14 cellular contexts compared by ENCODE assay signal in genomic region chr6:158640519-158640918, GRCh38. TPM values are rescaled to one million over a fixed set of nuclear protein-coding genes. Genes with fewer than 3 reads are reported as not detected.
DNase-seq lines count a peak whose midpoint lies in the region; ATAC-seq and TF ChIP-seq lines count a peak whose summit lies in the region.
"Had no signal": no experiment of that assay in that cellular context is flagged by ENCODE, and none has a peak within 500 bp of the region (broad histone marks: within the 10 kb centered on the region; RNA-seq: fewer than 3 reads in every experiment).

No MANE protein-coding gene starts in this region.

- H3K27me3 ChIP-seq in endodermal cell (ENCODE audit: control insufficient read depth, insufficient read depth, low read length, poor library complexity, severe bottlenecking), result no peaks in the 10 kb centered on the region
- H3K27me3 ChIP-seq in gastrocnemius medialis, result no peaks in the 10 kb centered on the region
- no peaks in the 10 kb centered on the region for H3K27me3 ChIP-seq in gastroesophageal sphincter
- H3K27me3 ChIP-seq: ovary, transverse colon had no signal

- TF ChIP-seq EP300 in gastroesophageal sphincter (IDR thresholded peaks at IDR 0.05), result no peak

- DNase-seq in activated CD4-positive, alpha-beta T cell treated with anti-CD3 and anti-CD28 coated beads, Interleukin-2, amount 10 ng/mL, durations not matched to agents 7 days and 5 days, result no peak
- no peak for DNase-seq in activated CD4-positive, alpha-beta T cell treated with anti-CD3 and anti-CD28 coated beads for 1 hour
- DNase-seq in activated CD4-positive, alpha-beta memory T cell treated with anti-CD3 and anti-CD28 coated beads, Interleukin-2, amount 10 ng/mL, durations not matched to agents 7 days and 5 days, result no peak
- peak; percentile 45 for DNase-seq in endodermal cell
- DNase-seq in gastrocnemius medialis, result peak in 1 of 2 donors; percentile 11
- DNase-seq in DMS153 (lab: John Stamatoyannopoulos, UW), result no peak
- no peak for DNase-seq in NCI-H1105 treated with DMSO at 0.1 percent for 48 hours (lab: John Stamatoyannopoulos, UW)
- DNase-seq: activated CD4-positive, alpha-beta T cell treated with anti-CD3 and anti-CD28 coated beads for 4 hours; NCI-H2227 treated with DMSO at 0.1 percent for 48 hours; transverse colon had no signal

- intact Hi-C loops in gastrocnemius medialis (cut with DNase I; ENCODE audit: low total_unique reads), result loop anchor here (5.0 to 10.0 kb wide), 3 partner anchors 596 to 1818 kb away; no protein-coding TSS in a partner anchor

- no peak overlapping the region for H3K27ac ChIP-seq in endodermal cell (ENCODE audit: low read depth, low read length)
- peak overlapping the region; percentile 97 to 100 (median 98) for H3K27ac ChIP-seq in gastrocnemius medialis
- no peak overlapping the region for H3K27ac ChIP-seq in gastroesophageal sphincter
- H3K27ac ChIP-seq: ovary, transverse colon had no signal

- H3K36me3 ChIP-seq in endodermal cell (ENCODE audit: control insufficient read depth, insufficient read depth, low read length), result peaks cover 47% of the 10 kb centered on the region
- peaks cover 0 to 16% of the 10 kb centered on the region in 2 donors for H3K36me3 ChIP-seq in gastrocnemius medialis
- peaks cover 0 to 22% of the 10 kb centered on the region in 2 donors for H3K36me3 ChIP-seq in gastroesophageal sphincter
- H3K36me3 ChIP-seq: ovary had no signal

- H3K9me3 Mint-ChIP-seq in activated CD4-positive, alpha-beta T cell treated with anti-CD3 and anti-CD28 coated beads, Interleukin-2, amount 10 ng/mL, durations not matched to agents 7 days and 5 days, result no peaks in the 10 kb centered on the region
- H3K9me3 Mint-ChIP-seq in activated CD4-positive, alpha-beta memory T cell treated with anti-CD3 and anti-CD28 coated beads, Interleukin-2, amount 10 ng/mL, durations not matched to agents 7 days and 5 days, result no peaks in the 10 kb centered on the region
- H3K9me3 Mint-ChIP-seq in endodermal cell, result no peaks in the 10 kb centered on the region
- H3K9me3 Mint-ChIP-seq: dendritic cell treated with granulocyte-macrophage colony-stimulating factor and Interleukin-4, amounts not matched to agents 40 ng/mL and 50 ng/mL, for 4 days had no signal

- peaks cover 3% of the 10 kb centered on the region for H3K4me1 ChIP-seq in endodermal cell (ENCODE audit: control insufficient read depth, insufficient read depth, low read length)
- H3K4me1 ChIP-seq in gastrocnemius medialis, result peaks cover 55 to 66% of the 10 kb centered on the region in 2 donors
- peaks cover 9 to 66% (median 10%) of the 10 kb centered on the region in 3 donors for H3K4me1 ChIP-seq in gastroesophageal sphincter

- peaks cover 68% of the 10 kb centered on the region for H3K36me3 Mint-ChIP-seq in activated CD4-positive, alpha-beta T cell treated with anti-CD3 and anti-CD28 coated beads, Interleukin-2, amount 10 ng/mL, durations not matched to agents 7 days and 5 days (ENCODE audit: low read depth)
- peaks cover 68% of the 10 kb centered on the region for H3K36me3 Mint-ChIP-seq in activated CD4-positive, alpha-beta memory T cell treated with anti-CD3 and anti-CD28 coated beads, Interleukin-2, amount 10 ng/mL, durations not matched to agents 7 days and 5 days (ENCODE audit: low read depth)
- H3K36me3 Mint-ChIP-seq in endodermal cell (ENCODE audit: low read depth), result peaks cover 32% of the 10 kb centered on the region

- H3K4me1 Mint-ChIP-seq in activated CD4-positive, alpha-beta T cell treated with anti-CD3 and anti-CD28 coated beads, Interleukin-2, amount 10 ng/mL, durations not matched to agents 7 days and 5 days, result peaks cover 67% of the 10 kb centered on the region
- peaks cover 69% of the 10 kb centered on the region for H3K4me1 Mint-ChIP-seq in activated CD4-positive, alpha-beta memory T cell treated with anti-CD3 and anti-CD28 coated beads, Interleukin-2, amount 10 ng/mL, durations not matched to agents 7 days and 5 days
- H3K4me1 Mint-ChIP-seq in endodermal cell, result peaks cover 43% of the 10 kb centered on the region

- ATAC-seq in gastrocnemius medialis, result no peak
- ATAC-seq in gastroesophageal sphincter, result no peak

- TF ChIP-seq POLR2A in gastrocnemius medialis (IDR thresholded peaks at IDR 0.05), result no peak
- TF ChIP-seq POLR2A in gastroesophageal sphincter (IDR thresholded peaks at IDR 0.05), result no peak

- peak overlapping the region; percentile 17 for H3K4me3 Mint-ChIP-seq in activated CD4-positive, alpha-beta T cell treated with anti-CD3 and anti-CD28 coated beads, Interleukin-2, amount 10 ng/mL, durations not matched to agents 7 days and 5 days
- peak overlapping the region; percentile 36 for H3K4me3 Mint-ChIP-seq in activated CD4-positive, alpha-beta memory T cell treated with anti-CD3 and anti-CD28 coated beads, Interleukin-2, amount 10 ng/mL, durations not matched to agents 7 days and 5 days
- peak overlapping the region; percentile 0 for H3K4me3 Mint-ChIP-seq in endodermal cell
- H3K4me3 Mint-ChIP-seq: dendritic cell treated with granulocyte-macrophage colony-stimulating factor and Interleukin-4, amounts not matched to agents 40 ng/mL and 50 ng/mL, for 4 days had no signal

- H3K9me3 ChIP-seq in endodermal cell (ENCODE audit: control insufficient read depth, low read length) (no peaks in the 10 kb centered on the region), gastrocnemius medialis (no peaks in the 10 kb centered on the region), gastroesophageal sphincter (no peaks in the 10 kb centered on the region)
- H3K9me3 ChIP-seq: ovary, transverse colon had no signal

- 92 to 100% methylated on average over 1 to 2 of the region's 2 CpGs for WGBS in endodermal cell (ENCODE audit: insufficient coverage in 1 of 2, insufficient read length in 1 of 2), 2 experiments
- 75 to 100% methylated on average over 1 to 2 of the region's 2 CpGs for WGBS in gastroesophageal sphincter (ENCODE audit: low coverage in 1 of 2), 2 donors

- H3K27me3 Mint-ChIP-seq in activated CD4-positive, alpha-beta T cell treated with anti-CD3 and anti-CD28 coated beads, Interleukin-2, amount 10 ng/mL, durations not matched to agents 7 days and 5 days, result no peaks in the 10 kb centered on the region
- no peaks in the 10 kb centered on the region for H3K27me3 Mint-ChIP-seq in activated CD4-positive, alpha-beta memory T cell treated with anti-CD3 and anti-CD28 coated beads, Interleukin-2, amount 10 ng/mL, durations not matched to agents 7 days and 5 days
- H3K27me3 Mint-ChIP-seq in endodermal cell (ENCODE audit: insufficient read depth), result peaks cover 5% of the 10 kb centered on the region
- H3K27me3 Mint-ChIP-seq: dendritic cell treated with granulocyte-macrophage colony-stimulating factor and Interleukin-4, amounts not matched to agents 40 ng/mL and 50 ng/mL, for 4 days had no signal

- CTCF ChIA-PET in activated CD4-positive, alpha-beta T cell treated with anti-CD3 and anti-CD28 coated beads, Interleukin-2, amount 10 ng/mL, durations not matched to agents 7 days and 5 days (lab: Charles Lee), result interaction anchor here (1.4 to 2.0 kb wide), 3 partner anchors 10 to 33 kb away, joined by 4 read pairs; no protein-coding TSS in a partner anchor
- CTCF ChIA-PET in activated CD4-positive, alpha-beta memory T cell treated with anti-CD3 and anti-CD28 coated beads, Interleukin-2, amount 10 ng/mL, durations not matched to agents 7 days and 5 days (lab: Charles Lee), result interaction anchor here (2.0 kb wide), 1 partner anchor 51 kb away, joined by 8 read pairs; no protein-coding TSS in a partner anchor

- POLR2A ChIA-PET in activated CD4-positive, alpha-beta T cell treated with anti-CD3 and anti-CD28 coated beads, Interleukin-2, amount 10 ng/mL, durations not matched to agents 7 days and 5 days (lab: Charles Lee), result interaction anchor here (0.9 kb wide), 1 partner anchor 51 kb away, joined by 4 read pairs; no protein-coding TSS in a partner anchor
- POLR2A ChIA-PET in activated CD4-positive, alpha-beta memory T cell treated with anti-CD3 and anti-CD28 coated beads, Interleukin-2, amount 10 ng/mL, durations not matched to agents 7 days and 5 days (lab: Charles Lee), result interaction anchor here (1.5 to 10.2 kb wide), 4 partner anchors 10 to 50 kb away, joined by 4 to 192 read pairs (median 7); partner anchors contain the start of gene SYTL3

- H3K9ac ChIP-seq in endodermal cell (ENCODE audit: extremely low read depth, low read length, poor library complexity, severe bottlenecking), result no peak overlapping the region

- in situ Hi-C loops in gastrocnemius medialis (cut with MboI; ENCODE audit: low sequenced_read_pairs in 4 of 4), result no loop called here

- TF ChIP-seq CTCF in endodermal cell (conservative IDR thresholded peaks at IDR 0.05) (peak; percentile 13), gastrocnemius medialis (IDR thresholded peaks at IDR 0.05 in 4 of 5, conservative IDR thresholded peaks at IDR 0.05 in 1 of 5) (no peak), gastroesophageal sphincter (IDR thresholded peaks at IDR 0.05) (no peak)

- peak overlapping the region; percentile 66 for H3K27ac Mint-ChIP-seq in activated CD4-positive, alpha-beta T cell treated with anti-CD3 and anti-CD28 coated beads, Interleukin-2, amount 10 ng/mL, durations not matched to agents 7 days and 5 days
- peak overlapping the region; percentile 76 for H3K27ac Mint-ChIP-seq in activated CD4-positive, alpha-beta memory T cell treated with anti-CD3 and anti-CD28 coated beads, Interleukin-2, amount 10 ng/mL, durations not matched to agents 7 days and 5 days
- peak overlapping the region; percentile 13 for H3K27ac Mint-ChIP-seq in endodermal cell
- H3K27ac Mint-ChIP-seq: dendritic cell treated with granulocyte-macrophage colony-stimulating factor and Interleukin-4, amounts not matched to agents 40 ng/mL and 50 ng/mL, for 4 days had no signal

- H3K4me3 ChIP-seq in endodermal cell (ENCODE audit: low read length), result no peak overlapping the region
- no peak overlapping the region for H3K4me3 ChIP-seq in gastrocnemius medialis
- H3K4me3 ChIP-seq in gastroesophageal sphincter, result no peak overlapping the region
- H3K4me3 ChIP-seq: lung, ovary, transverse colon had no signal

RNA-seq across cellular contexts. Expression of gene DYNLT1, which starts 4.0 kb away (rescaled TPM):
- total RNA-seq in activated CD4-positive, alpha-beta T cell treated with anti-CD3 and anti-CD28 coated beads, Interleukin-2, amount 10 ng/mL, durations not matched to agents 7 days and 5 days, result 100 to 1,000 TPM in 1 of 2 experiments, 10 to 100 TPM in 1; 81.4 to 102 TPM
- 100 to 1,000 TPM; 130 to 133 TPM for total RNA-seq in activated CD4-positive, alpha-beta memory T cell treated with anti-CD3 and anti-CD28 coated beads, Interleukin-2, amount 10 ng/mL, durations not matched to agents 7 days and 5 days
- total RNA-seq in endodermal cell (100 to 1,000 TPM; 112 to 148 TPM), gastrocnemius medialis (10 to 100 TPM; 62.8 to 94.7 (median 67.3) TPM), gastroesophageal sphincter (100 to 1,000 TPM in 3 of 4 donors, 10 to 100 TPM in 1; 83.9 to 125 (median 113) TPM)
- 172 TPM for polyA plus RNA-seq in endodermal cell (2013, experiment 1 of 2)
- 168 TPM for polyA plus RNA-seq in endodermal cell (2013, experiment 2 of 2)

RNA-seq across cellular contexts. Expression of gene SYTL3, which starts 9.3 kb away (rescaled TPM):
- total RNA-seq in activated CD4-positive, alpha-beta T cell treated with anti-CD3 and anti-CD28 coated beads, Interleukin-2, amount 10 ng/mL, durations not matched to agents 7 days and 5 days, result 10 to 100 TPM; 25.8 to 26.9 TPM
- total RNA-seq in activated CD4-positive, alpha-beta memory T cell treated with anti-CD3 and anti-CD28 coated beads, Interleukin-2, amount 10 ng/mL, durations not matched to agents 7 days and 5 days, result 100 to 1,000 TPM; 133 to 135 TPM
- total RNA-seq in endodermal cell, result under 1 TPM; 0.58 to 0.79 TPM
- 0.46 TPM for polyA plus RNA-seq in endodermal cell (2013, experiment 1 of 2)
- 0.50 TPM for polyA plus RNA-seq in endodermal cell (2013, experiment 2 of 2)
- total RNA-seq in gastrocnemius medialis, result 10 to 100 TPM in 2 of 4 donors, 1 to 10 TPM in 2; 3.0 to 16.7 (median 6.7) TPM
- total RNA-seq in gastroesophageal sphincter, result 1 to 10 TPM; 1.9 to 5.9 (median 4.5) TPM

Comparison
In these comparisons a context has a peak if more than half of its experiments do, and no peak if none do; other contexts are left out.
1. H3K27ac Mint-ChIP-seq: peak in every context shown above with its lines; median percentile 76 in activated CD4-positive, alpha-beta memory T cell treated with anti-CD3 and anti-CD28 coated beads, Interleukin-2, amount 10 ng/mL, durations not matched to agents 7 days and 5 days; 66 in activated CD4-positive, alpha-beta T cell treated with anti-CD3 and anti-CD28 coated beads, Interleukin-2, amount 10 ng/mL, durations not matched to agents 7 days and 5 days; 13 in endodermal cell.
2. H3K27ac ChIP-seq: peak in gastrocnemius medialis (4 of 4); none in endodermal cell (single experiment) and gastroesophageal sphincter (0 of 4).
3. RNA of gene SYTL3, which starts 9.3 kb away (total RNA-seq): 133 to 135 TPM in activated CD4-positive, alpha-beta memory T cell treated with anti-CD3 and anti-CD28 coated beads, Interleukin-2, amount 10 ng/mL, durations not matched to agents 7 days and 5 days; 25.8 to 26.9 TPM in activated CD4-positive, alpha-beta T cell treated with anti-CD3 and anti-CD28 coated beads, Interleukin-2, amount 10 ng/mL, durations not matched to agents 7 days and 5 days, 3.0 to 16.7 TPM in gastrocnemius medialis, 1.9 to 5.9 TPM in gastroesophageal sphincter and 0.58 to 0.79 TPM in endodermal cell; every median in the first group is over 4 times any median in the second.
4. Peak in every context shown above with its lines, with median percentiles within 50 percentile points of each other: H3K4me3 Mint-ChIP-seq.